ENCODE assay signal across 9 cellular contexts in the genomic region with DNA sequence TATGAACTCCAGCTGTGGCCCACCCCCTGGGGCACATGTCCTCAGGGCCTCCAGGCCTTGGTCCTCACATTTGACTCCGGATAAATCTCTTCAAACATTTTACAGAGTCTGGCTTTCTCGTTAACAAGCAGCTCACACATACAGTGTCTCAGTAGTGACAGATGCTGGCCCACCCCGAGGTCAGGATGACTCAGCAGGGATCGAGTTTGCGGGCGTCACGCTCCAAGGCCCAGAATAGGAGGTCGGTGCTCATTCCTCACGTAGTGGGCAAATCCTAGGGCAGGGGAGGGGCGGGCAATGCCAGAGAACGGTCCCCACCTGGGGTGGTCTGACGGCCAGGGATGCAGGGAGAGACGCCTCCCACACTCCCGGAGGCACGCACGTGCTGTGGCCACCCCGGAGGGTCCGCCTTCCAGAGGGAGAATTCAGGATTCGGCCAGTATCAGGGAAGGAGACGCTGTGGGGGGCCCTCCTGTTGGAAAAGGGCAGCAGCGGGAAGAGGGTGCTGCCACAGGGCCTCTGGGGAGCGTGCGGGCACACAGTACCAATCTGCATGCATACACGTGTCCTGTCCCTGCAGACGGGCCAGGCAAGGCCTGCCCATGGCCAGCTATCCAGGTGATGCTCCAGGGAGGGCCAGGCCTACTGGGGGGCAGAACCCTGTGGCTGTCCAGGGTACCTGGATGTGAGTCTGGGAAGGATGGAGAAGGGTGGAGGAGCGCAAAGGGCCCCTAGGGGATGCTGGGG. TPM values are rescaled to one million over a fixed set of nuclear protein-coding genes. Genes with fewer than 3 reads are reported as not detected.
A peak's percentile ranks its signal among the peaks of the same experiment; 100 is the strongest.
DNase-seq lines count a peak whose midpoint lies in the region; ATAC-seq lines count a peak whose summit lies in the region.
"Had no signal": no experiment of that assay in that cellular context is flagged by ENCODE, and none has a peak within 500 bp of the region (broad histone marks: within the 10 kb centered on the region; RNA-seq: fewer than 3 reads in every experiment).

No MANE protein-coding gene starts in this region.

- DNase-seq in activated CD4-positive, alpha-beta T cell treated with anti-CD3 and anti-CD28 coated beads for 4 hours, result peak; percentile 20 to 28
- DNase-seq in activated CD4-positive, alpha-beta T cell treated with anti-CD3 and anti-CD28 coated beads for 1 hour, result no peak
- DNase-seq in SHP77 (lab: John Stamatoyannopoulos, UW), result peak; percentile 77 to 83
- DNase-seq in occipital lobe (lab: John Stamatoyannopoulos, UW), result no peak
- no peak for DNase-seq in NCI-H1930 (lab: John Stamatoyannopoulos, UW)

- peaks cover 79% of the 10 kb centered on the region for H3K4me1 ChIP-seq in skeletal muscle satellite cell (ENCODE audit: control insufficient read depth, insufficient read depth, low read length)

- ATAC-seq in esophagus mucosa (peak; percentile 5), HG02970 (IDR thresholded peaks at IDR 0.05; ENCODE audit: low FRiP score, unreplicated experiment) (no peak)

- peak overlapping the region; percentile 72 for H3K4me2 ChIP-seq in skeletal muscle satellite cell (ENCODE audit: low read length)

- H3K4me3 ChIP-seq in skeletal muscle satellite cell (ENCODE audit: low read length), result no peak overlapping the region
- H3K4me3 ChIP-seq: skin epidermis had no signal

- H3K9me3 ChIP-seq in skeletal muscle satellite cell (replicated peaks; ENCODE audit: low read length), result no peaks in the 10 kb centered on the region

- peaks cover 4% of the 10 kb centered on the region for H3K36me3 ChIP-seq in skeletal muscle satellite cell (ENCODE audit: insufficient read depth, low read length)

- H3K9ac ChIP-seq in skeletal muscle satellite cell (ENCODE audit: low read depth, low read length), result peak overlapping the region; percentile 57

- H3K27me3 ChIP-seq in skeletal muscle satellite cell (ENCODE audit: control insufficient read depth, insufficient read depth, low read length), result no peaks in the 10 kb centered on the region

RNA-seq across cellular contexts. Expression of a gene that starts 8.6 kb away (rescaled TPM):
- 198 TPM for total RNA-seq in esophagus mucosa
- 33.2 and 37.4 TPM in 2 replicates for total RNA-seq in skeletal muscle satellite cell (2012; rRNA removed)
- total RNA-seq in occipital lobe, result 16.5 TPM

Comparison
In these comparisons a context has a peak if more than half of its experiments do, and no peak if none do; other contexts are left out.
1. DNase-seq: peak in activated CD4-positive, alpha-beta T cell treated with anti-CD3 and anti-CD28 coated beads for 4 hours (2 of 2) and SHP77 (2 of 2); none in activated CD4-positive, alpha-beta T cell treated with anti-CD3 and anti-CD28 coated beads for 1 hour (single experiment), occipital lobe (single experiment) and NCI-H1930 (0 of 2).
2. RNA of a gene that starts 8.6 kb away (total RNA-seq): 198 TPM in esophagus mucosa (single experiment); 16.5 TPM in occipital lobe (single experiment); every median in the first group is over 10 times any median in the second.